ENCODE assay signal across 25 cellular contexts in genomic region chrX:150531467-150531866, GRCh38.
"Had no signal": no experiment of that assay in that cellular context is flagged by ENCODE, and none has a peak within 500 bp of the region (broad histone marks: within the 10 kb centered on the region; RNA-seq: fewer than 3 reads in every experiment).

No MANE protein-coding gene starts in this region.

- H3K4me1 Mint-ChIP-seq: activated CD4-positive, alpha-beta memory T cell treated with anti-CD3 and anti-CD28 coated beads, Interleukin-2, amount 10 ng/mL, durations not matched to agents 7 days and 5 days; activated CD4-positive, alpha-beta T cell treated with anti-CD3 and anti-CD28 coated beads, Interleukin-2, amount 10 ng/mL, durations not matched to agents 7 days and 5 days; activated naive CD4-positive, alpha-beta T cell treated with anti-CD3 and anti-CD28 coated beads, Interleukin-2, amount 10 ng/mL, durations not matched to agents 7 days and 5 days; endodermal cell; T-helper 17 cell had no signal

- ATAC-seq: activated naive CD4-positive, alpha-beta T cell treated with anti-CD3 and anti-CD28 coated beads, Interleukin-2, amount 50 U/mL, for 72 hours; activated T-cell treated with anti-CD3 and anti-CD28 coated beads, Interleukin-2, amount 50 U/mL, for 72 hours; esophagus mucosa; T-helper 17 cell had no signal

- H3K4me3 ChIP-seq: dorsolateral prefrontal cortex had no signal

- H3K27ac Mint-ChIP-seq: activated CD4-positive, alpha-beta memory T cell treated with anti-CD3 and anti-CD28 coated beads, Interleukin-2, amount 10 ng/mL, durations not matched to agents 7 days and 5 days; activated CD4-positive, alpha-beta T cell treated with anti-CD3 and anti-CD28 coated beads, Interleukin-2, amount 10 ng/mL, durations not matched to agents 7 days and 5 days; activated naive CD4-positive, alpha-beta T cell treated with anti-CD3 and anti-CD28 coated beads, Interleukin-2, amount 10 ng/mL, durations not matched to agents 7 days and 5 days; activated naive CD4-positive, alpha-beta T cell treated with anti-CD3 and anti-CD28 coated beads, Interleukin-2, amount 50 U/mL, for 72 hours; activated naive CD8-positive, alpha-beta T cell treated with anti-CD3 and anti-CD28 coated beads, Interleukin-2, amount 10 ng/mL, durations not matched to agents 7 days and 5 days; activated T-cell treated with anti-CD3 and anti-CD28 coated beads, Interleukin-2, amount 50 U/mL, for 24 hours; activated T-cell treated with anti-CD3 and anti-CD28 coated beads, Interleukin-2, amount 50 U/mL, for 72 hours; dendritic cell treated with granulocyte-macrophage colony-stimulating factor and Interleukin-4, amounts not matched to agents 40 ng/mL and 50 ng/mL, for 4 days; endodermal cell; T-helper 17 cell; T-helper 2 cell treated with Interferon-gamma antibody and Interleukin-4, amounts not matched to agents 5 μg/mL and 100 μg/mL, for 36 hours had no signal

- H3K27me3 Mint-ChIP-seq: activated CD4-positive, alpha-beta memory T cell treated with anti-CD3 and anti-CD28 coated beads, Interleukin-2, amount 10 ng/mL, durations not matched to agents 7 days and 5 days; activated CD4-positive, alpha-beta T cell treated with anti-CD3 and anti-CD28 coated beads, Interleukin-2, amount 10 ng/mL, durations not matched to agents 7 days and 5 days; activated naive CD4-positive, alpha-beta T cell treated with anti-CD3 and anti-CD28 coated beads, Interleukin-2, amount 10 ng/mL, durations not matched to agents 7 days and 5 days; T-helper 17 cell had no signal

- H3K4me3 Mint-ChIP-seq: activated CD4-positive, alpha-beta memory T cell treated with anti-CD3 and anti-CD28 coated beads, Interleukin-2, amount 10 ng/mL, durations not matched to agents 7 days and 5 days; activated CD4-positive, alpha-beta T cell treated with anti-CD3 and anti-CD28 coated beads, Interleukin-2, amount 10 ng/mL, durations not matched to agents 7 days and 5 days; activated naive CD4-positive, alpha-beta T cell treated with anti-CD3 and anti-CD28 coated beads, Interleukin-2, amount 10 ng/mL, durations not matched to agents 7 days and 5 days; activated naive CD8-positive, alpha-beta T cell treated with anti-CD3 and anti-CD28 coated beads, Interleukin-2, amount 10 ng/mL, durations not matched to agents 7 days and 5 days; activated T-cell treated with anti-CD3 and anti-CD28 coated beads, Interleukin-2, amount 50 U/mL, for 24 hours; activated T-cell treated with anti-CD3 and anti-CD28 coated beads, Interleukin-2, amount 50 U/mL, for 72 hours; dendritic cell treated with granulocyte-macrophage colony-stimulating factor and Interleukin-4, amounts not matched to agents 40 ng/mL and 50 ng/mL, for 4 days; endodermal cell; T-helper 17 cell; T-helper 2 cell treated with Interferon-gamma antibody and Interleukin-4, amounts not matched to agents 5 μg/mL and 100 μg/mL, for 36 hours had no signal

- DNase-seq: activated CD4-positive, alpha-beta memory T cell treated with anti-CD3 and anti-CD28 coated beads, Interleukin-2, amount 10 ng/mL, durations not matched to agents 7 days and 5 days; activated CD4-positive, alpha-beta T cell treated with anti-CD3 and anti-CD28 coated beads for 4 hours; activated CD4-positive, alpha-beta T cell treated with anti-CD3 and anti-CD28 coated beads, Interleukin-2, amount 10 ng/mL, durations not matched to agents 7 days and 5 days; activated CD4-positive, alpha-beta T cell treated with anti-CD3 and anti-CD28 coated beads, Interleukin-2, amount 50 U/mL, for 4 hours; activated CD4-positive, CD25-positive, alpha-beta regulatory T cell; activated CD4-positive, CD25-positive, alpha-beta regulatory T cell treated with anti-CD3 and anti-CD28 coated beads, Interleukin-2, amount 50 U/mL, for 72 hours; activated CD8-positive, alpha-beta memory T cell treated with anti-CD3 and anti-CD28 coated beads, Interleukin-2, amount 50 U/mL, for 48 hours; activated gamma-delta T cell; activated naive CD4-positive, alpha-beta T cell; activated naive CD4-positive, alpha-beta T cell treated with anti-CD3 and anti-CD28 coated beads, Interleukin-2, amount 10 ng/mL, durations not matched to agents 7 days and 5 days; activated naive CD8-positive, alpha-beta T cell treated with anti-CD3 and anti-CD28 coated beads, Interleukin-2, amount 10 ng/mL, durations not matched to agents 7 days and 5 days; activated T-cell treated with anti-CD3 and anti-CD28 coated beads for 4 hours; activated T-cell treated with anti-CD3 and anti-CD28 coated beads, Interleukin-2, amount 50 U/mL, for 24 hours; activated T-cell treated with anti-CD3 and anti-CD28 coated beads, Interleukin-2, amount 50 U/mL, for 72 hours; dorsolateral prefrontal cortex; effector memory CD4-positive, alpha-beta T cell; endodermal cell; foreskin fibroblast; T-helper 1 cell; T-helper 17 cell; T1000 had no signal
